In genomic region chr16:27156531-27156930, GRCh38 we compare ENCODE assay signal across 25 cellular contexts.
"Had no signal": no experiment of that assay in that cellular context is flagged by ENCODE, and none has a peak within 500 bp of the region (broad histone marks: within the 10 kb centered on the region; RNA-seq: fewer than 3 reads in every experiment).

No MANE protein-coding gene starts in this region.

- H3K4me3 Mint-ChIP-seq: activated CD4-positive, alpha-beta T cell treated with anti-CD3 and anti-CD28 coated beads for 36 hours; activated naive CD4-positive, alpha-beta T cell treated with anti-CD3 and anti-CD28 coated beads, Interleukin-2, amount 10 ng/mL, durations not matched to agents 7 days and 5 days; activated naive CD8-positive, alpha-beta T cell treated with anti-CD3 and anti-CD28 coated beads, Interleukin-2, amount 50 U/mL, for 24 hours; activated T-helper 1 cell treated with anti-CD3 and anti-CD28 coated beads, Interleukin-12 subunit alpha, Interleukin-12 subunit beta, Interleukin-2, Interleukin-4 antibody, amounts not matched to agents 30 ng/mL and 10 ng/mL and 1 ng/mL, durations not matched to agents 14 hours and 24 hours and 36 hours; endodermal cell; mesothelial cell of epicardium; naive thymus-derived CD4-positive, alpha-beta T cell; stimulated activated naive B cell treated with anti-CD40 and anti-IgM and Interleukin-4, amounts not matched to agents 10 μg/mL and 1 μg/mL and 100 μg/mL, for 72 hours; T-helper 2 cell treated with Interferon-gamma antibody and Interleukin-4, amounts not matched to agents 5 μg/mL and 100 μg/mL, for 36 hours had no signal

- ATAC-seq: activated CD4-positive, alpha-beta T cell treated with anti-CD3 and anti-CD28 coated beads for 36 hours; activated naive CD8-positive, alpha-beta T cell treated with anti-CD3 and anti-CD28 coated beads, Interleukin-2, amount 50 U/mL, for 24 hours; esophagus mucosa; foreskin keratinocyte; heart left ventricle; left ventricle myocardium superior; naive thymus-derived CD4-positive, alpha-beta T cell; stimulated activated naive B cell treated with anti-CD40 and anti-IgM and Interleukin-4, amounts not matched to agents 10 μg/mL and 1 μg/mL and 100 μg/mL, for 72 hours; upper lobe of right lung had no signal

- H3K4me3 ChIP-seq: breast epithelium, heart left ventricle, right atrium auricular region, smooth muscle cell, stomach, thyroid gland, upper lobe of right lung had no signal

- H3K27ac Mint-ChIP-seq: activated CD4-positive, alpha-beta T cell treated with anti-CD3 and anti-CD28 coated beads for 36 hours; activated naive CD4-positive, alpha-beta T cell treated with anti-CD3 and anti-CD28 coated beads, Interleukin-2, amount 10 ng/mL, durations not matched to agents 7 days and 5 days; activated naive CD8-positive, alpha-beta T cell treated with anti-CD3 and anti-CD28 coated beads, Interleukin-2, amount 50 U/mL, for 24 hours; endodermal cell; mesothelial cell of epicardium; stimulated activated naive B cell treated with anti-CD40 and anti-IgM and Interleukin-4, amounts not matched to agents 10 μg/mL and 1 μg/mL and 100 μg/mL, for 72 hours; T-helper 2 cell treated with Interferon-gamma antibody and Interleukin-4, amounts not matched to agents 5 μg/mL and 100 μg/mL, for 36 hours had no signal

- H3K27ac ChIP-seq: breast epithelium, foreskin keratinocyte, heart left ventricle, right atrium auricular region, stomach, thyroid gland, upper lobe of right lung had no signal

- H3K27me3 ChIP-seq: breast epithelium, foreskin keratinocyte, heart left ventricle, right atrium auricular region, stomach, thyroid gland, upper lobe of right lung had no signal

- H3K9me3 Mint-ChIP-seq: activated naive CD8-positive, alpha-beta T cell treated with anti-CD3 and anti-CD28 coated beads, Interleukin-2, amount 50 U/mL, for 24 hours; T-helper 2 cell treated with Interferon-gamma antibody and Interleukin-4, amounts not matched to agents 5 μg/mL and 100 μg/mL, for 36 hours had no signal

- H3K36me3 Mint-ChIP-seq: mesothelial cell of epicardium had no signal

- H3K36me3 ChIP-seq: breast epithelium, heart left ventricle, right atrium auricular region, stomach, thyroid gland, upper lobe of right lung had no signal

- H3K4me1 ChIP-seq: breast epithelium, foreskin keratinocyte, thyroid gland, upper lobe of right lung had no signal

- DNase-seq: activated CD4-positive, alpha-beta T cell treated with anti-CD3 and anti-CD28 coated beads for 36 hours; activated CD4-positive, alpha-beta T cell treated with anti-CD3 and anti-CD28 coated beads, Interleukin-2, amount 50 U/mL, for 4 hours; activated CD4-positive, CD25-positive, alpha-beta regulatory T cell; activated effector memory CD4-positive, alpha-beta T cell treated with anti-CD3 and anti-CD28 coated beads, Interleukin-2, amount 50 U/mL, for 16 hours; activated naive CD4-positive, alpha-beta T cell treated with anti-CD3 and anti-CD28 coated beads, Interleukin-2, amount 10 ng/mL, durations not matched to agents 7 days and 5 days; activated naive CD8-positive, alpha-beta T cell treated with anti-CD3 and anti-CD28 coated beads, Interleukin-2, amount 50 U/mL, for 24 hours; central memory CD4-positive, alpha-beta T cell; endodermal cell; foreskin keratinocyte; heart left ventricle; left ventricle myocardium superior; naive thymus-derived CD4-positive, alpha-beta T cell; stimulated activated CD4-positive, alpha-beta T cell treated with anti-CD3 and anti-CD28 coated beads, Interleukin-1b, Interleukin-23, amount 100 ng/mL, for 48 hours; stimulated activated naive B cell treated with anti-CD40 and anti-IgM and Interleukin-4, amounts not matched to agents 10 μg/mL and 1 μg/mL and 100 μg/mL, for 72 hours; stomach; T-helper 1 cell; thyroid gland; upper lobe of right lung had no signal

- H3K4me2 ChIP-seq: smooth muscle cell had no signal

- H3K4me1 Mint-ChIP-seq: mesothelial cell of epicardium had no signal

- H3K27me3 Mint-ChIP-seq: activated CD4-positive, alpha-beta T cell treated with anti-CD3 and anti-CD28 coated beads for 36 hours; activated naive CD8-positive, alpha-beta T cell treated with anti-CD3 and anti-CD28 coated beads, Interleukin-2, amount 50 U/mL, for 24 hours; naive thymus-derived CD4-positive, alpha-beta T cell; stimulated activated naive B cell treated with anti-CD40 and anti-IgM and Interleukin-4, amounts not matched to agents 10 μg/mL and 1 μg/mL and 100 μg/mL, for 72 hours had no signal

- H3K9me3 ChIP-seq: breast epithelium, right atrium auricular region, stomach, thyroid gland, upper lobe of right lung had no signal
